ENCODE assay signal across 17 cellular contexts in the genomic region with DNA sequence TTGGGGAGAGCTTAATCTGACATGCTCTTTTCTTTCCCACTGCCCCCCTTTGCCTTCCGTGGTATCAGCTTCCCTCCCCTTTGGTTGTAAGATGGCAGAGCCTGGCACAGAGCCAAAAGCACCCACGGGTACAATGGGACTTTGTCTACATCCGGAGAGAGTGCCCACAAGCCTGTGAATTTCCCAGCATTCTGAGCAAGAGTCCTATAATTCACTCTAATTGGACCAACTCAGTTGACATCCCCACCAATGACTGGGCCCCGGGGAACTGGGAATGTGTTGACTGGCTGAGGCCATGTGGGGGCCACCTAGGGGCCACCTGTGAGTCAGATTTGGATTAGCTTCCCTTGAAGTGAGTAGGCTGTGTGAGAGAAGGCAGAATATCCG. TPM values are rescaled to one million over a fixed set of nuclear protein-coding genes. Genes with fewer than 3 reads are reported as not detected.
DNase-seq lines count a peak whose midpoint lies in the region; ATAC-seq, FAIRE-seq and TF ChIP-seq lines count a peak whose summit lies in the region.
"Had no signal": no experiment of that assay in that cellular context is flagged by ENCODE, and none has a peak within 500 bp of the region (broad histone marks: within the 10 kb centered on the region; RNA-seq: fewer than 3 reads in every experiment).

No MANE protein-coding gene starts in this region.

- POLR2A ChIA-PET in Caco-2 (lab: Charles Lee) = no interaction called here

- H3K27ac Mint-ChIP-seq in Caco-2 (ENCODE audit: unreplicated experiment) = peak overlapping the region; percentile 79
- H3K27ac Mint-ChIP-seq: natural killer cell had no signal

- no peak overlapping the region for H3K4me3 Mint-ChIP-seq in Caco-2 (ENCODE audit: unreplicated experiment)
- H3K4me3 Mint-ChIP-seq: natural killer cell had no signal

- no peak for FAIRE-seq in GM12891 (lab: Jason Lieb, UNC)

- ATAC-seq in GM21447 (IDR thresholded peaks at IDR 0.05; ENCODE audit: unreplicated experiment) (no peak), HG03108 (IDR thresholded peaks at IDR 0.05; ENCODE audit: unreplicated experiment) (no peak)
- ATAC-seq: natural killer cell, PC-3 had no signal

- H3K27me3 ChIP-seq in Caco-2 (replicated peaks; ENCODE audit: control insufficient read depth, insufficient read depth, low read length) = no peaks in the 10 kb centered on the region

- CTCF ChIA-PET in Caco-2 (lab: Charles Lee) = interaction anchor here (0.9 kb wide), 1 partner anchor 36 kb away, joined by 5 read pairs; no protein-coding TSS in a partner anchor

- peaks cover 8% of the 10 kb centered on the region for H3K36me3 Mint-ChIP-seq in Caco-2 (ENCODE audit: insufficient read depth, unreplicated experiment)
- H3K36me3 Mint-ChIP-seq: natural killer cell had no signal

- TF ChIP-seq CTCF in Caco-2 (IDR thresholded peaks at IDR 0.05; ENCODE audit: insufficient read depth in 1 of 2, low read depth in 1 of 2, low read length in 1 of 2, severe bottlenecking in 1 of 2, unreplicated experiment in 1 of 2) = no peak

- H3K4me3 ChIP-seq in Caco-2 (ENCODE audit: low read depth, low read length) = no peak overlapping the region
- H3K4me3 ChIP-seq: left ventricle myocardium inferior had no signal

- no TSS peak for BruUV-seq in Caco-2 (replicated peaks; lab: Mats Ljungman, UMichigan)

- intact Hi-C loops in Caco-2 (cut with micrococcal nuclease; ENCODE audit: unreplicated experiment) = no loop called here

- peaks cover 30% of the 10 kb centered on the region for H3K4me1 Mint-ChIP-seq in Caco-2 (ENCODE audit: low read depth, unreplicated experiment)

- peaks cover 43% of the 10 kb centered on the region for H3K4me1 ChIP-seq in Caco-2
- H3K4me1 ChIP-seq: left ventricle myocardium inferior had no signal

- DNase-seq in DMS 273 (lab: John Stamatoyannopoulos, UW; ENCODE audit: unreplicated experiment) (peak; percentile 25), DMS 273 treated with DMSO at 0.1 percent for 48 hours (lab: John Stamatoyannopoulos, UW) (no peak), Caco-2 (no peak), RPMI7951 (ENCODE audit: low read depth) (peak; percentile 41), hippocampal formation (lab: John Stamatoyannopoulos, UW) (peak; percentile 60 to 86), GM12891 (ENCODE audit: insufficient read length, low spot score) (no peak)
- DNase-seq: activated CD4-positive, alpha-beta T cell treated with anti-CD3 and anti-CD28 coated beads, Interleukin-2, amount 50 U/mL, for 48 hours; activated effector memory CD4-positive, alpha-beta T cell treated with Interleukin-2 at 50 U/mL for 16 hours; central memory CD4-positive, alpha-beta T cell; KG1; left ventricle myocardium inferior; natural killer cell; PC-3 had no signal

- TF ChIP-seq POLR2A in GM12891 (IDR thresholded peaks at IDR 0.05; ENCODE audit: low read depth, low read length) = no peak

- no peaks in the 10 kb centered on the region for H3K36me3 ChIP-seq in Caco-2 (ENCODE audit: control insufficient read depth, insufficient read depth, low read length)
- H3K36me3 ChIP-seq: left ventricle myocardium inferior had no signal

- no peaks in the 10 kb centered on the region for H3K27me3 Mint-ChIP-seq in Caco-2 (ENCODE audit: insufficient read depth, unreplicated experiment)

- H3K9me3 ChIP-seq in Caco-2 = no peaks in the 10 kb centered on the region
- H3K9me3 ChIP-seq: left ventricle myocardium inferior had no signal

- H3K9me3 Mint-ChIP-seq in Caco-2 (ENCODE audit: unreplicated experiment) = no peaks in the 10 kb centered on the region
- H3K9me3 Mint-ChIP-seq: natural killer cell had no signal

TF ChIP-seq in GM12891, 5 proteins besides CTCF, POLR2A, EP300 and RAD21:
- TF ChIP-seq SPI1 (IDR thresholded peaks at IDR 0.05; ENCODE audit: low read depth, low read length) (no peak), POU2F2 (IDR thresholded peaks at IDR 0.05; ENCODE audit: low read depth, low read length) (no peak)

RNA-seq across cellular contexts. Expression of gene C2orf72, which starts 20.1 kb away (rescaled TPM):
- total RNA-seq in Caco-2 (2022) = 90.5 and 105 TPM in 2 replicates
- 0.39 and 0.48 TPM in 2 replicates for total RNA-seq in RPMI7951 (2014; rRNA removed; shearing (Covaris generic))
- 0.82 TPM for polyA plus RNA-seq in GM12891 (2012; ENCODE audit: low read depth, missing spikeins)
- total RNA-seq: natural killer cell; T-helper 2 cell treated with Interferon-gamma antibody and Interleukin-4, amounts not matched to agents 100 ng/mL and 5 ng/mL, for 36 hours had no signal

RNA-seq across cellular contexts. Expression of gene SPATA3, which starts 21.3 kb away (rescaled TPM):
- total RNA-seq in Caco-2 (2022) = not detected in 2 replicates
- not detected in 2 replicates for total RNA-seq in RPMI7951 (2014; rRNA removed; shearing (Covaris generic))
- not detected for polyA plus RNA-seq in GM12891 (2012; ENCODE audit: low read depth, missing spikeins)
- total RNA-seq: left ventricle myocardium inferior; natural killer cell; PC-3; subcutaneous adipose tissue; T-helper 2 cell treated with Interferon-gamma antibody and Interleukin-4, amounts not matched to agents 100 ng/mL and 5 ng/mL, for 36 hours had no signal

RNA-seq across cellular contexts. Expression of gene PSMD1, which starts 39.4 kb away (rescaled TPM):
- 120 and 126 TPM in 2 replicates for total RNA-seq in Caco-2 (2022)
- 108 and 119 TPM in 2 replicates for total RNA-seq in RPMI7951 (2014; rRNA removed; shearing (Covaris generic))
- polyA plus RNA-seq in GM12891 (2012; ENCODE audit: low read depth, missing spikeins) = 62.6 TPM

Comparison
In these comparisons a context has a peak if more than half of its experiments do, and no peak if none do; other contexts are left out.
1. DNase-seq: peak in DMS 273 (single experiment), RPMI7951 (single experiment) and hippocampal formation (2 of 2); none in DMS 273 treated with DMSO at 0.1 percent for 48 hours (single experiment), Caco-2 (0 of 2) and GM12891 (single experiment).
2. RNA of gene C2orf72, which starts 20.1 kb away (total RNA-seq): 90.5 to 105 TPM in Caco-2; 0.39 to 0.48 TPM in RPMI7951; every median in the first group is over 10 times any median in the second.